Comparison of ENCODE assay signal across 20 cellular contexts in the genomic region with DNA sequence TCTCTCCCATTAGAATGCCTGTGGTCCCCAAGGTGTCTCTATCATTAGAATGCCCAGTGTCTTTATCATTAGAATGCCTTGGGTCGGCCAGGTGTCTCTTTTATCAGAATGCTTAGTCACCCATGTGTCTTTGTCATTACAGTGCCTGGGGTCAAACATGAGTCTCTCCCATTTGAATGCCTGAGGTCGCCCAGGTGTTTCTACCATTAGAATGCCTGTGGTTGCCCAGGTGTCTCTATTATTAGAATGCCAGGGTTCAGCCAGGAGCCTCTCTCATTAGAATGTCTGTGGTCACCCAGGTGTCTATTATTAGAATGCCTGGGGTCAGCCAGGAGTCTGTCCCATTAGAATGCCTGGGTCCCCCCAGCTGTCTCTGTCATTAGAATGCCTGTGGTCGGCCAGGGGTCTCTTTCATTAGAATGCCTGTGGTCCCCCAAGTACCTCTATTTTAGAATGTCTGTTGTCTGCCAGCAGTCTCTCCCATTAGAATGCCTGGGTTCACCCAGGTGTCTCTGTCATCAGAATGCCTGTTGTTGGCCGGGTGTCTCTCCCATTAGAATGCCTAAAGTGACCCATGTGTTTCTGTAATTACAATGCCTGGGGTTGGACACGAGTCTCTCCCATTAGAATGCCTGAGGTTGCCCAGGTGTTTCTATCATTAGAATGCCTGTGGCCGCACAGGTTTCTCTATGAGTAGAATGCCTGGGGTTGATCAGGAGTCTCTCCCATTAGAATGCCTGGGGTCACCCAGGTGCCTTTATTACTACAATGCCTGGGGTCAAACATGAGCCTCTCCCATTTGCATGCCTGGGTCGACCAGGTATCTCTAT. TPM values are rescaled to one million over a fixed set of nuclear protein-coding genes. Genes with fewer than 3 reads are reported as not detected.
DNase-seq lines count a peak whose midpoint lies in the region; ATAC-seq, FAIRE-seq and TF ChIP-seq lines count a peak whose summit lies in the region.
"Had no signal": no experiment of that assay in that cellular context is flagged by ENCODE, and none has a peak within 500 bp of the region (broad histone marks: within the 10 kb centered on the region; RNA-seq: fewer than 3 reads in every experiment).

No MANE protein-coding gene starts in this region.

- H2BK5ac ChIP-seq in H1 (ENCODE audit: low read depth, low read length): no peak overlapping the region

- H2AFZ ChIP-seq in GM23338 (no peak overlapping the region), PC-3 (ENCODE audit: low read length) (no peak overlapping the region), H1 (ENCODE audit: low read length) (no peak overlapping the region)

- H2BK15ac ChIP-seq in H1 (ENCODE audit: low read length): no peak overlapping the region

- H3K4me2 ChIP-seq in GM23338 (no peak overlapping the region), PC-3 (ENCODE audit: low read length) (no peak overlapping the region), H1 (ENCODE audit: insufficient read depth in 1 of 2, low read depth in 2 of 2, low read length in 2 of 2) (no peak overlapping the region)

- peaks cover 3% of the 10 kb centered on the region; the same call in 1 of the 3 replicates for H3K36me3 Mint-ChIP-seq in GM23338 (ENCODE audit: low read depth)
- H3K36me3 Mint-ChIP-seq: CD4-positive, CD25-positive, alpha-beta regulatory T cell had no signal

- DNase-seq in GM23338 (ENCODE audit: low spot score): peak; percentile 32
- DNase-seq in PC-3: peak; percentile 47
- no peak for DNase-seq in H1 (ENCODE audit: low read depth in 1 of 2, low spot score in 2 of 2)
- DNase-seq in posterior vena cava (ENCODE audit: low spot score): peak; percentile 29
- DNase-seq in NCI-H748 treated with DMSO at 0.1 percent for 48 hours (lab: John Stamatoyannopoulos, UW): no peak
- no peak for DNase-seq in activated naive CD4-positive, alpha-beta T cell treated with anti-CD3 and anti-CD28 coated beads, Interleukin-2, amount 50 U/mL, for 16 hours
- DNase-seq in cortex of kidney (lab: John Stamatoyannopoulos, UW): no peak
- DNase-seq: CD4-positive, CD25-positive, alpha-beta regulatory T cell; DND-41; GDM1; Karpas-422; NCI-H1417 treated with DMSO at 0.1 percent for 48 hours; NCI-H2081 treated with DMSO at 0.1 percent for 48 hours; NCI-H2227 treated with DMSO at 0.1 percent for 48 hours; NCI-H524 treated with DMSO at 0.1 percent for 48 hours; NK-92 treated with Interleukin-12 subunit alpha and Interleukin-12 subunit beta, amount 100 ng/mL, for 24 hours had no signal

- H3K27me3 ChIP-seq in GM23338 (ENCODE audit: insufficient read depth) (peaks cover 100% of the 10 kb centered on the region), PC-3 (ENCODE audit: low read length) (no peaks in the 10 kb centered on the region), H1 (replicated peaks in 1 of 4; ENCODE audit: control insufficient read depth in 3 of 4, extremely low read depth in 1 of 4, insufficient read depth in 3 of 4, low read length in 3 of 4) (peaks cover 29 to 66% (median 60%) of the 10 kb centered on the region in 4 experiments)

- H4K20me1 ChIP-seq in GM23338 (replicated peaks; ENCODE audit: insufficient read depth) (no peaks in the 10 kb centered on the region), PC-3 (ENCODE audit: low read length) (no peaks in the 10 kb centered on the region), H1 (replicated peaks in 1 of 2; ENCODE audit: control insufficient read depth in 1 of 2, insufficient read depth in 2 of 2, low read length in 2 of 2) (no peaks in the 10 kb centered on the region)

- no peaks in the 10 kb centered on the region for H3K23me2 ChIP-seq in H1 (ENCODE audit: low read depth, low read length)

- H3K56ac ChIP-seq in H1 (replicated peaks; ENCODE audit: insufficient read length, low read depth, low read length): no peak overlapping the region

- H4K91ac ChIP-seq in H1 (replicated peaks; ENCODE audit: insufficient read length, low read length): no peak overlapping the region

- no peak overlapping the region for H4K8ac ChIP-seq in H1 (ENCODE audit: extremely low read depth, insufficient read depth, low read length)

- no peak overlapping the region for H4K5ac ChIP-seq in H1 (ENCODE audit: insufficient read length, low read depth, low read length)

- no peak for TF ChIP-seq CTCF in GM23338 (conservative IDR thresholded peaks at IDR 0.05; ENCODE audit: low read depth in 2 of 2)
- TF ChIP-seq CTCF in PC-3 (conservative IDR thresholded peaks at IDR 0.05; ENCODE audit: low read depth, low read length): no peak
- TF ChIP-seq CTCF in H1 (IDR thresholded peaks at IDR 0.05; ENCODE audit: control extremely low read depth in 1 of 3, insufficient read depth in 1 of 3, low read depth in 1 of 3, low read length in 3 of 3): no peak

- intact Hi-C loops in PC-3 (cut with micrococcal nuclease): no loop called here
- intact Hi-C loops in posterior vena cava (cut with DNase I): no loop called here

- H2BK12ac ChIP-seq in H1 (ENCODE audit: low read depth, low read length): no peak overlapping the region

- H3K23ac ChIP-seq in H1 (ENCODE audit: insufficient read length): no peak overlapping the region

- no peak overlapping the region for H3K4me3 Mint-ChIP-seq in GM23338

- ATAC-seq in GM23338 (no peak), PC-3 (no peak), GM19395 (IDR thresholded peaks at IDR 0.05; ENCODE audit: unreplicated experiment) (no peak)
- ATAC-seq: Right ventricle myocardium inferior had no signal

- H3K9ac ChIP-seq in PC-3 (ENCODE audit: low read length): no peak overlapping the region
- no peak overlapping the region for H3K9ac ChIP-seq in H1 (replicated peaks in 1 of 4; ENCODE audit: extremely low read depth in 1 of 4, low read depth in 3 of 4, low read length in 3 of 4)

- no peaks in the 10 kb centered on the region for H3K4me1 Mint-ChIP-seq in GM23338
- H3K4me1 Mint-ChIP-seq: CD4-positive, CD25-positive, alpha-beta regulatory T cell had no signal

- POLR2A ChIA-PET in PC-3 (lab: Charles Lee; ENCODE audit: unreplicated experiment) (no interaction called here), H1 (lab: Charles Lee; ENCODE audit: partially characterized antibody) (no interaction called here)

- no peaks in the 10 kb centered on the region for H3K79me1 ChIP-seq in H1 (ENCODE audit: low read depth, low read length)

- H3K27me3 Mint-ChIP-seq in GM23338 (ENCODE audit: insufficient read depth, low read depth, poor library complexity): peaks cover 99% of the 10 kb centered on the region

- TF ChIP-seq POLR2A in H1 (IDR thresholded peaks at IDR 0.05; ENCODE audit: control extremely low read depth in 1 of 2, low read depth in 2 of 2, low read length in 2 of 2): no peak

- BruUV-seq in PC-3 (replicated peaks; lab: Mats Ljungman, UMichigan): no TSS peak

- H3K4me1 ChIP-seq in GM23338 (ENCODE audit: insufficient read depth) (no peaks in the 10 kb centered on the region), PC-3 (ENCODE audit: insufficient read depth, low read length) (no peaks in the 10 kb centered on the region), H1 (replicated peaks in 1 of 4; ENCODE audit: control insufficient read depth in 3 of 4, insufficient read depth in 4 of 4, low read length in 3 of 4) (no peaks in the 10 kb centered on the region)

- no peak overlapping the region for H3K18ac ChIP-seq in H1 (ENCODE audit: extremely low read depth, low read length)

- no peak for TF ChIP-seq RAD21 in H1 (IDR thresholded peaks at IDR 0.05 in 1 of 2, conservative IDR thresholded peaks at IDR 0.05 in 1 of 2; ENCODE audit: low read depth in 2 of 2, low read length in 2 of 2)

- 71% methylated on average over 7 of the region's 7 CpGs; no CpG with 5 or more reads in 1 of the 2 experiments for WGBS in H1 (ENCODE audit: extremely low coverage in 1 of 2, insufficient coverage in 1 of 2, insufficient read length in 1 of 2, insufficient replicate concordance in 2 of 2, low coverage in 1 of 2, low lambda C conversion rate in 2 of 2, missing lambda C conversion rate in 1 of 2), 2 experiments

- no peak for TF ChIP-seq EP300 in H1 (IDR thresholded peaks at IDR 0.05; ENCODE audit: borderline replicate concordance in 1 of 2, low read depth in 2 of 2, low read length in 2 of 2)

- no peak overlapping the region for H2BK120ac ChIP-seq in H1 (replicated peaks; ENCODE audit: low read depth, low read length)

- CTCF ChIA-PET in PC-3 (lab: Charles Lee): no interaction called here
- CTCF ChIA-PET in H1 (lab: Charles Lee; ENCODE audit: partially characterized antibody): no interaction called here

- H3K4me3 ChIP-seq in GM23338 (no peak overlapping the region), PC-3 (ENCODE audit: low read length) (no peak overlapping the region), H1 (ENCODE audit: extremely low read depth in 1 of 4, insufficient read depth in 2 of 4, low read depth in 3 of 4, low read length in 4 of 4) (no peak overlapping the region)
- H3K4me3 ChIP-seq: SK-N-MC had no signal

- H3K9me3 ChIP-seq in PC-3 (ENCODE audit: low read length) (no peaks in the 10 kb centered on the region), H1 (ENCODE audit: insufficient read depth in 2 of 2, low read depth in 1 of 2, low read length in 1 of 2) (peaks cover 6 to 52% of the 10 kb centered on the region in 2 experiments; a peak in 1 of 4 replicates)

- no peak overlapping the region for H3K14ac ChIP-seq in H1 (ENCODE audit: insufficient read length)

- H3K27ac Mint-ChIP-seq in GM23338: no peak overlapping the region
- H3K27ac Mint-ChIP-seq: CD4-positive, CD25-positive, alpha-beta regulatory T cell had no signal

- no peak overlapping the region for H2AK5ac ChIP-seq in H1 (ENCODE audit: low read depth, low read length)

- H3K27ac ChIP-seq in GM23338 (ENCODE audit: low read depth): no peak overlapping the region
- H3K27ac ChIP-seq in PC-3 (ENCODE audit: low read length): no peak overlapping the region
- no peak overlapping the region for H3K27ac ChIP-seq in H1 (ENCODE audit: low read depth, low read length)
- H3K27ac ChIP-seq: SK-N-MC had no signal

- H3K36me3 ChIP-seq in GM23338 (ENCODE audit: insufficient read depth) (no peaks in the 10 kb centered on the region), PC-3 (ENCODE audit: low read depth, low read length) (no peaks in the 10 kb centered on the region), H1 (ENCODE audit: control insufficient read depth in 2 of 4, insufficient read depth in 4 of 4, low read length in 3 of 4) (no peaks in the 10 kb centered on the region)

- no peaks in the 10 kb centered on the region for H3F3A ChIP-seq in GM23338 (replicated peaks; ENCODE audit: low read depth)
- no peaks in the 10 kb centered on the region for H3F3A ChIP-seq in PC-3 (ENCODE audit: low read length, unreplicated experiment)

- H3K79me2 ChIP-seq in GM23338 (replicated peaks; ENCODE audit: insufficient read depth) (no peaks in the 10 kb centered on the region), PC-3 (ENCODE audit: low read length) (no peaks in the 10 kb centered on the region), H1 (ENCODE audit: control insufficient read depth in 1 of 2, insufficient read depth in 2 of 2, low read length in 2 of 2) (no peaks in the 10 kb centered on the region)

- H2BK20ac ChIP-seq in H1 (ENCODE audit: low read length): no peak overlapping the region

- H3K9me2 ChIP-seq in GM23338 (ENCODE audit: insufficient read depth) (no peaks in the 10 kb centered on the region), PC-3 (replicated peaks; ENCODE audit: low read length) (no peaks in the 10 kb centered on the region)

- FAIRE-seq in H1 (lab: Jason Lieb, UNC): no peak
- FAIRE-seq: GM12892 had no signal

- peaks cover 90% of the 10 kb centered on the region for H3K9me3 Mint-ChIP-seq in GM23338

- no peak overlapping the region for H3K4ac ChIP-seq in H1 (replicated peaks; ENCODE audit: insufficient read length, low read depth, low read length)

RNA-seq across cellular contexts. Expression of a gene that starts 57.1 kb away (rescaled TPM):
- 55.3 and 59.3 TPM in 2 replicates for total RNA-seq in GM23338 (2014; rRNA removed; shearing (Covaris generic))
- polyA plus RNA-seq in GM23338 (2016; fragmentation: Nextera tagmentation; extraction: Ambion mirVana): 24.8 and 28.7 TPM in 2 replicates
- total RNA-seq in PC-3 (2014; rRNA removed): 97.7 and 157 TPM in 2 replicates
- 111 and 113 TPM in 2 replicates for total RNA-seq in H1 (2021; fragmentation: NEBNext Ultra II Directional; extraction: Animal tissue kit (Norgen Biotek cat#: 25700))
- 47.0 and 75.6 TPM in 2 replicates for polyA plus RNA-seq in H1 (2011; rRNA removed)
- 50.1 TPM for polyA plus RNA-seq in H1 (2011; cell fraction: cytosol; rRNA removed)
- polyA plus RNA-seq in H1 (2011; cell fraction: nucleus; rRNA removed): 42.7 TPM
- polyA plus RNA-seq in H1 (2012, experiment 1 of 2): 50.8 to 75.3 TPM (median 67.3 TPM) in 4 replicates
- 58.5 TPM for polyA plus RNA-seq in H1 (2012, experiment 2 of 2)
- polyA plus RNA-seq in H1 (2013, experiment 1 of 2): 30.0 TPM
- polyA plus RNA-seq in H1 (2013, experiment 2 of 2): 30.1 TPM
- polyA minus RNA-seq in H1 (2011; rRNA and poly(A)+ RNA removed): 25.9 and 34.8 TPM in 2 replicates
- 39.0 TPM for polyA minus RNA-seq in H1 (2011; cell fraction: cytosol; rRNA and poly(A)+ RNA removed)
- 15.2 TPM for polyA minus RNA-seq in H1 (2011; cell fraction: nucleus; rRNA and poly(A)+ RNA removed)
- total RNA-seq in posterior vena cava: 10 to 100 TPM; 61.6 to 64.3 TPM

Comparison
In these comparisons a context has a peak if more than half of its experiments do, and no peak if none do; other contexts are left out.
1. DNase-seq: peak in GM23338 (single experiment), PC-3 (single experiment) and posterior vena cava (single experiment); none in H1 (0 of 2), NCI-H748 treated with DMSO at 0.1 percent for 48 hours (single experiment), activated naive CD4-positive, alpha-beta T cell treated with anti-CD3 and anti-CD28 coated beads, Interleukin-2, amount 50 U/mL, for 16 hours (single experiment) and cortex of kidney (single experiment).